Comparison of ENCODE assay signal across 11 cellular contexts in genomic region chr18:46718501-46719341, GRCh38. TPM values are rescaled to one million over a fixed set of nuclear protein-coding genes. Genes with fewer than 3 reads are reported as not detected.
DNase-seq lines count a peak whose midpoint lies in the region.
"Had no signal": no experiment of that assay in that cellular context is flagged by ENCODE, and none has a peak within 500 bp of the region (broad histone marks: within the 10 kb centered on the region; RNA-seq: fewer than 3 reads in every experiment).

No MANE protein-coding gene starts in this region.

- H3K9ac ChIP-seq in stomach smooth muscle (ENCODE audit: low read length in 2 of 2): no peak overlapping the region

- H3K9me3 ChIP-seq in SJSA1 (replicated peaks) (no peaks in the 10 kb centered on the region), stomach smooth muscle (ENCODE audit: control insufficient read depth in 2 of 2, low read length in 2 of 2) (no peaks in the 10 kb centered on the region)

- H3K27me3 ChIP-seq in SJSA1 (replicated peaks) (no peaks in the 10 kb centered on the region), stomach smooth muscle (ENCODE audit: control insufficient read depth in 1 of 2, insufficient read depth in 2 of 2, low read length in 2 of 2) (no peaks in the 10 kb centered on the region)

- peak overlapping the region; percentile 5; the same call in 1 of the 2 replicates for H3K27ac ChIP-seq in SJSA1
- H3K27ac ChIP-seq in stomach smooth muscle (ENCODE audit: low read length): no peak overlapping the region
- no peak overlapping the region for H3K27ac ChIP-seq in caudate nucleus (ENCODE audit: low read depth, low read length)

- H3K36me3 ChIP-seq in SJSA1: no peaks in the 10 kb centered on the region
- no peaks in the 10 kb centered on the region for H3K36me3 ChIP-seq in stomach smooth muscle (ENCODE audit: control insufficient read depth in 2 of 2, insufficient read depth in 2 of 2, low read length in 2 of 2)

- DNase-seq in NCI-H2196 (lab: John Stamatoyannopoulos, UW; ENCODE audit: unreplicated experiment) (peak; percentile 17), NCI-H2196 treated with DMSO at 0.1 percent for 48 hours (lab: John Stamatoyannopoulos, UW; ENCODE audit: unreplicated experiment) (no peak), SJSA1 (ENCODE audit: low read depth in 1 of 2, low spot score in 2 of 2) (peak in 1 of 2 experiments; percentile 62), glomerular endothelial cell (ENCODE audit: extremely low read depth, low read depth, low spot score) (peak; percentile 69), caudate nucleus (lab: John Stamatoyannopoulos, UW) (no peak), HUDEP-2 (lab: John Stamatoyannopoulos, UW; ENCODE audit: unreplicated experiment in 76 of 76) (no peak), NCI-H345 treated with DMSO at 0.1 percent for 48 hours (lab: John Stamatoyannopoulos, UW; ENCODE audit: unreplicated experiment) (no peak)
- DNase-seq: 8988T, NCI-H524 had no signal

- H3K4me1 ChIP-seq in SJSA1 (replicated peaks) (peaks cover 27% of the 10 kb centered on the region), stomach smooth muscle (ENCODE audit: control insufficient read depth, insufficient read depth, low read length) (peaks cover 7% of the 10 kb centered on the region)

- H3K4me3 ChIP-seq in SJSA1 (no peak overlapping the region), stomach smooth muscle (ENCODE audit: low read length in 2 of 2) (peak overlapping the region; percentile 4 to 35)

RNA-seq across cellular contexts. Expression of gene ST8SIA5, which starts 38.1 kb away (rescaled TPM):
- total RNA-seq in SJSA1 (2014; rRNA removed; shearing (Covaris generic)): under 0.01 TPM in 1 of 2 replicates, not detected in the other
- total RNA-seq in glomerular endothelial cell: 0.24 and 2.6 TPM in 2 replicates
- total RNA-seq: T-helper 2 cell treated with Interferon-gamma antibody and Interleukin-4, amounts not matched to agents 100 ng/mL and 5 ng/mL, for 36 hours had no signal

Comparison
In these comparisons a context has a peak if more than half of its experiments do, and no peak if none do; other contexts are left out.
1. DNase-seq: peak in NCI-H2196 (single experiment) and glomerular endothelial cell (single experiment); none in NCI-H2196 treated with DMSO at 0.1 percent for 48 hours (single experiment), caudate nucleus (0 of 61), HUDEP-2 (0 of 76) and NCI-H345 treated with DMSO at 0.1 percent for 48 hours (single experiment).